ENCODE assay signal across 24 cellular contexts in the genomic region with DNA sequence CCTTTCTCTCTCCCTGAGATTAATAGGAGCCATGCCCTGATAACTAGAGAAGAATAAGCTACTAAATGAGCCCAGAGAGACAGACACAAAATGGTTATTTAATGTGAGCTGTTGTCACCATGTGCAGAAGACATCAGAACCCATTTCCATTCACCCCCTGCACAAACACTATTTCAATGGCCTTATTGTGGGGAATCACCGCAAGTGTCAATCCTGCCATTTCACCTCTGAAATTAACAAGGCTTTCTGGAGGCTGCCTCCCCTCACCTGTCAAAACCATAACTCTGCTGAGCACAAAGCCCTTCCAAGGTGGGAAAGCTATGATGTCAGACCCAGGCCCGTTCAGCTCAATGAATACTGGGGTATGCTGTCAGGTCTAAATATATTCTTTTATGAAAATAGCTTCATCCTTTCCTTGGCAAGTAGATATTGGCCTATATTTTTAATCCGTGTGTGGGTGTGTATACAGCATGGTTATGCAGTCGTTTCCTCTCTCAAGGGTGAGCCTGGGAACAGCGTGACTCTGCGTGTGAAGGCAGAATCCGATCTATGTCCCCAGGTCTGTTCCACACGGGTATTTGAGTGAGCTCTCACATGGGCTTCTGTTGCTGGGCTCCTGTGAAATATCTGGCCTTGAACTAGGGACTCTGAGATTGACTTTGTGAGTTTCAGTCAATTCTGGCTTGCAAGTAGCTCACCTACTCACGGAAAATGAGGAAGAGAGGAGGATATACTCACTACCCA.
"Had no signal": no experiment of that assay in that cellular context is flagged by ENCODE, and none has a peak within 500 bp of the region (broad histone marks: within the 10 kb centered on the region; RNA-seq: fewer than 3 reads in every experiment).

No MANE protein-coding gene starts in this region.

- H3K27me3 Mint-ChIP-seq: effector memory CD8-positive, alpha-beta T cell; naive thymus-derived CD8-positive, alpha-beta T cell had no signal

- H3K27me3 ChIP-seq: gastrocnemius medialis, pancreas, sigmoid colon, spleen, transverse colon, upper lobe of right lung, uterus had no signal

- H3K4me3 Mint-ChIP-seq: effector memory CD8-positive, alpha-beta T cell; naive thymus-derived CD8-positive, alpha-beta T cell; nephron progenitor cell; stimulated activated memory B cell treated with anti-CD40 and anti-IgM and Interleukin-4, amounts not matched to agents 10 μg/mL and 1 μg/mL and 100 μg/mL, for 72 hours had no signal

- H3K4me3 ChIP-seq: gastrocnemius medialis, lung, pancreas, sigmoid colon, skin epidermis, spleen, transverse colon, upper lobe of right lung, uterus had no signal

- H3K4me1 Mint-ChIP-seq: stimulated activated memory B cell treated with anti-CD40 and anti-IgM and Interleukin-4, amounts not matched to agents 10 μg/mL and 1 μg/mL and 100 μg/mL, for 72 hours had no signal

- H3K4me1 ChIP-seq: gastrocnemius medialis, pancreas, spleen, transverse colon, upper lobe of right lung, uterus had no signal

- FAIRE-seq: endometrium, kidney, pancreas had no signal

- H3K36me3 ChIP-seq: gastrocnemius medialis, pancreas, sigmoid colon, spleen, transverse colon, upper lobe of right lung, uterus had no signal

- DNase-seq: cerebellar nuclear complex; cortex of kidney; effector memory CD8-positive, alpha-beta T cell; erythroblast; gastrocnemius medialis; kidney; mesendoderm; midbrain; naive thymus-derived CD8-positive, alpha-beta T cell; nephron progenitor cell; pancreas; sigmoid colon; spleen; stimulated activated CD4-positive, alpha-beta T cell treated with anti-CD3 and anti-CD28 coated beads, Interleukin-4, amount 100 ng/mL, for 4 hours; stimulated activated naive CD8-positive, alpha-beta T cell treated with anti-CD3 and anti-CD28 coated beads, Interleukin-15, Interleukin-2, amounts not matched to agents 100 U/mL and 50 U/mL, for 24 hours; substantia nigra; transverse colon; upper lobe of right lung; uterus had no signal

- ATAC-seq: effector memory CD8-positive, alpha-beta T cell; gastrocnemius medialis; left lobe of liver; naive thymus-derived CD8-positive, alpha-beta T cell; pancreas; stimulated activated memory B cell treated with anti-CD40 and anti-IgM and Interleukin-4, amounts not matched to agents 10 μg/mL and 1 μg/mL and 100 μg/mL, for 72 hours; stimulated activated naive CD8-positive, alpha-beta T cell treated with anti-CD3 and anti-CD28 coated beads, Interleukin-15, Interleukin-2, amounts not matched to agents 100 U/mL and 50 U/mL, for 24 hours; upper lobe of right lung had no signal

- H3K9me3 ChIP-seq: gastrocnemius medialis, pancreas, sigmoid colon, spleen, transverse colon, upper lobe of right lung, uterus had no signal

- H3K36me3 Mint-ChIP-seq: naive thymus-derived CD8-positive, alpha-beta T cell; stimulated activated memory B cell treated with anti-CD40 and anti-IgM and Interleukin-4, amounts not matched to agents 10 μg/mL and 1 μg/mL and 100 μg/mL, for 72 hours had no signal

- H3K27ac ChIP-seq: gastrocnemius medialis, pancreas, sigmoid colon, skin epidermis, spleen, transverse colon, upper lobe of right lung, uterus had no signal

- H3K9me3 Mint-ChIP-seq: effector memory CD8-positive, alpha-beta T cell; naive thymus-derived CD8-positive, alpha-beta T cell; nephron progenitor cell; stimulated activated memory B cell treated with anti-CD40 and anti-IgM and Interleukin-4, amounts not matched to agents 10 μg/mL and 1 μg/mL and 100 μg/mL, for 72 hours had no signal

- H3K27ac Mint-ChIP-seq: effector memory CD8-positive, alpha-beta T cell; naive thymus-derived CD8-positive, alpha-beta T cell; nephron progenitor cell; stimulated activated memory B cell treated with anti-CD40 and anti-IgM and Interleukin-4, amounts not matched to agents 10 μg/mL and 1 μg/mL and 100 μg/mL, for 72 hours had no signal
